30 cellular contexts compared by ENCODE assay signal in genomic region chr2:222431859-222432258, GRCh38. TPM values are rescaled to one million over a fixed set of nuclear protein-coding genes. Genes with fewer than 3 reads are reported as not detected.
"Had no signal": no experiment of that assay in that cellular context is flagged by ENCODE, and none has a peak within 500 bp of the region (broad histone marks: within the 10 kb centered on the region; RNA-seq: fewer than 3 reads in every experiment).

No MANE protein-coding gene starts in this region.

- H3K27me3 ChIP-seq: gastrocnemius medialis, sigmoid colon, upper lobe of left lung, uterus had no signal

- ATAC-seq: gastrocnemius medialis; left ventricle myocardium superior; lower lobe of right lung; natural killer cell treated with Interleukin-12 subunit alpha and Interleukin-12 subunit beta and Interleukin-15 and Interleukin-18, amount 100 ng/mL, for 72 hours; psoas muscle; right cardiac atrium; stimulated activated memory B cell treated with anti-CD40 and anti-IgM and Interleukin-4, amounts not matched to agents 10 μg/mL and 1 μg/mL and 100 μg/mL, for 72 hours; stimulated activated naive CD8-positive, alpha-beta T cell treated with anti-CD3 and anti-CD28 coated beads, Interleukin-15, Interleukin-2, amounts not matched to agents 100 U/mL and 50 U/mL, for 24 hours had no signal

- H3K36me3 ChIP-seq: gastrocnemius medialis, lower lobe of right lung, sigmoid colon, spleen, upper lobe of left lung, uterus had no signal

- H3K9me3 Mint-ChIP-seq: dendritic cell treated with granulocyte-macrophage colony-stimulating factor and Interleukin-4, amounts not matched to agents 40 ng/mL and 50 ng/mL, for 4 days; natural killer cell treated with Interleukin-12 subunit alpha and Interleukin-12 subunit beta and Interleukin-15 and Interleukin-18, amount 100 ng/mL, for 72 hours; stimulated activated memory B cell treated with anti-CD40 and anti-IgM and Interleukin-4, amounts not matched to agents 10 μg/mL and 1 μg/mL and 100 μg/mL, for 72 hours had no signal

- H3K4me3 Mint-ChIP-seq: dendritic cell treated with granulocyte-macrophage colony-stimulating factor and Interleukin-4, amounts not matched to agents 40 ng/mL and 50 ng/mL, for 4 days; endodermal cell; mesothelial cell of epicardium; naive B cell; natural killer cell treated with Interleukin-12 subunit alpha and Interleukin-12 subunit beta and Interleukin-15 and Interleukin-18, amount 100 ng/mL, for 72 hours; stimulated activated memory B cell treated with anti-CD40 and anti-IgM and Interleukin-4, amounts not matched to agents 10 μg/mL and 1 μg/mL and 100 μg/mL, for 72 hours had no signal

- H3K4me3 ChIP-seq: gastrocnemius medialis, lower lobe of right lung, mucosa of descending colon, psoas muscle, sigmoid colon, spleen, upper lobe of left lung, uterus had no signal

- H3K27me3 Mint-ChIP-seq: stimulated activated memory B cell treated with anti-CD40 and anti-IgM and Interleukin-4, amounts not matched to agents 10 μg/mL and 1 μg/mL and 100 μg/mL, for 72 hours had no signal

- H3K36me3 Mint-ChIP-seq: mesothelial cell of epicardium; naive B cell; natural killer cell treated with Interleukin-12 subunit alpha and Interleukin-12 subunit beta and Interleukin-15 and Interleukin-18, amount 100 ng/mL, for 72 hours had no signal

- H3K27ac Mint-ChIP-seq: endodermal cell; mesothelial cell of epicardium; naive B cell; natural killer cell treated with Interleukin-12 subunit alpha and Interleukin-12 subunit beta and Interleukin-15 and Interleukin-18, amount 100 ng/mL, for 72 hours had no signal

- H3K4me1 ChIP-seq: gastrocnemius medialis, psoas muscle, sigmoid colon, uterus had no signal

- FAIRE-seq: colon, keratinocyte had no signal

- DNase-seq: effector CD8-positive, alpha-beta T cell; endodermal cell; foreskin fibroblast; gastrocnemius medialis; head of caudate nucleus; left ventricle myocardium superior; lower lobe of right lung; mesenchymal stem cell; mucosa of descending colon; naive B cell; nucleus accumbens; psoas muscle; right cardiac atrium; sigmoid colon; spleen; stimulated activated CD4-positive, alpha-beta T cell treated with anti-CD3 and anti-CD28 coated beads, Interleukin-4, amount 100 ng/mL, for 4 hours; stimulated activated naive CD8-positive, alpha-beta T cell treated with anti-CD3 and anti-CD28 coated beads, Interleukin-15, Interleukin-2, amounts not matched to agents 100 U/mL and 50 U/mL, for 24 hours; substantia nigra; upper lobe of left lung; uterus had no signal

- H3K9me3 ChIP-seq: gastrocnemius medialis, lower lobe of right lung, mucosa of descending colon, psoas muscle, sigmoid colon, spleen, upper lobe of left lung, uterus had no signal

- H3K27ac ChIP-seq: epithelial cell of prostate, gastrocnemius medialis, lower lobe of right lung, psoas muscle, sigmoid colon, spleen, upper lobe of left lung, uterus had no signal

RNA-seq across cellular contexts. Expression of gene SGPP2, which starts 7.5 kb away (rescaled TPM):
- total RNA-seq: endodermal cell, glomerular endothelial cell, osteocyte, skeletal muscle tissue had no signal
